In genomic region chr5:167049771-167050567, GRCh38 we compare ENCODE assay signal across 21 cellular contexts.
"Had no signal": no experiment of that assay in that cellular context is flagged by ENCODE, and none has a peak within 500 bp of the region (broad histone marks: within the 10 kb centered on the region; RNA-seq: fewer than 3 reads in every experiment).

No MANE protein-coding gene starts in this region.

- H3K27me3 ChIP-seq: hepatocyte, neutrophil, pancreas, right atrium auricular region, spleen, testis, uterus had no signal

- H3K4me3 ChIP-seq: coronary artery, hepatocyte, pancreas, psoas muscle, right atrium auricular region, spleen, testis, uterus had no signal

- H3K4me2 ChIP-seq: hepatocyte had no signal

- H3K4me1 ChIP-seq: psoas muscle, right atrium auricular region, spleen, testis, uterus had no signal

- H3K9me3 ChIP-seq: neutrophil, pancreas, psoas muscle, right atrium auricular region, spleen, testis, uterus had no signal

- H3K79me2 ChIP-seq: hepatocyte had no signal

- H2AFZ ChIP-seq: hepatocyte had no signal

- H3K27ac ChIP-seq: coronary artery, hepatocyte, neutrophil, pancreas, psoas muscle, right atrium auricular region, spleen, testis, uterus, WERI-Rb-1 had no signal

- ATAC-seq: natural killer cell treated with Interleukin-12 subunit alpha and Interleukin-12 subunit beta and Interleukin-15 and Interleukin-18, amount 100 ng/mL, for 72 hours; psoas muscle had no signal

- DNase-seq: activated CD4-positive, alpha-beta T cell treated with anti-CD3 and anti-CD28 coated beads for 1 hour; activated CD4-positive, alpha-beta T cell treated with anti-CD3 and anti-CD28 coated beads, Interleukin-2, amount 50 U/mL, for 1 hour; activated gamma-delta T cell treated with Interleukin-2 at 50 U/mL for 16 hours; activated T-cell treated with anti-CD3 and anti-CD28 coated beads, Interleukin-2, amount 50 U/mL, for 1 hour; cerebellar nuclear complex; left ventricle myocardium superior; psoas muscle; spleen; stimulated activated CD4-positive, alpha-beta T cell treated with anti-CD3 and anti-CD28 coated beads, Interleukin-4, amount 100 ng/mL, for 1 hour; stimulated activated naive CD4-positive, alpha-beta T cell; uterus had no signal

- FAIRE-seq: astrocyte, pancreas, TTC549 had no signal

- H3K36me3 ChIP-seq: neutrophil, pancreas, right atrium auricular region, spleen, uterus, WERI-Rb-1 had no signal
